ENCODE assay signal across 35 cellular contexts in the genomic region with DNA sequence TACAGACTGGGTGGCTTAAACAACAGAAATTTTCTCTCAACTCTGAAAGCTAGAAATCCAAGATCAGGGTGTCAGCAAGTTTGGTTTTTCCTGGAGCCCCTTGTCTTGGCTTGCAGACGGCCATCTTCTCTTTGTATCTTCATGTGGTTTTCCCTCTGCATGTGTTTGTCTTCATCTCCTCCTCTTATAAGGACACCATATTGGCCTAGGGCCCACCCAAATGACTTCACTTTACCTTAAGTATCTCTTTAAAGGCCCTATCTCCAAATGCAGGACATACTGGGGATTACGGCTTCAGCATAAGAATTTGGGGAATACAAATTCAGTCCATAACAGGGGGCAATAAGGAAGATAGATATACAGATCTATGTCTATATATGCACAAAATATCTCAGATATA.
"Had no signal": no experiment of that assay in that cellular context is flagged by ENCODE, and none has a peak within 500 bp of the region (broad histone marks: within the 10 kb centered on the region; RNA-seq: fewer than 3 reads in every experiment).

No MANE protein-coding gene starts in this region.

- H3K9me3 Mint-ChIP-seq: activated naive CD4-positive, alpha-beta T cell treated with anti-CD3 and anti-CD28 coated beads, Interleukin-2, amount 10 ng/mL, durations not matched to agents 7 days and 5 days; activated T-cell treated with anti-CD3 and anti-CD28 coated beads, Interleukin-2, amount 50 U/mL, for 4 hours had no signal

- H3K27ac Mint-ChIP-seq: activated B cell treated with CpG ODN at 0.5 μM for 24 hours; activated CD4-positive, alpha-beta memory T cell treated with anti-CD3 and anti-CD28 coated beads for 36 hours; activated naive CD4-positive, alpha-beta T cell treated with anti-CD3 and anti-CD28 coated beads, Interleukin-2, amount 10 ng/mL, durations not matched to agents 7 days and 5 days; activated naive CD8-positive, alpha-beta T cell; activated naive CD8-positive, alpha-beta T cell treated with anti-CD3 and anti-CD28 coated beads, Interleukin-2, amount 50 U/mL, for 24 hours; activated T-helper 1 cell treated with anti-CD3 and anti-CD28 coated beads, Interleukin-12 subunit alpha, Interleukin-12 subunit beta, Interleukin-2, Interleukin-4 antibody, amounts not matched to agents 30 ng/mL and 10 ng/mL and 1 ng/mL, durations not matched to agents 14 hours and 24 hours and 36 hours had no signal

- FAIRE-seq: bronchial epithelial cell, RCC 7860 had no signal

- DNase-seq: activated B cell treated with CpG ODN at 0.5 μM for 24 hours; activated CD4-positive, alpha-beta memory T cell treated with anti-CD3 and anti-CD28 coated beads for 36 hours; activated CD4-positive, alpha-beta T cell treated with anti-CD3 and anti-CD28 coated beads for 4 hours; activated CD4-positive, alpha-beta T cell treated with anti-CD3 and anti-CD28 coated beads, Interleukin-2, amount 50 U/mL, for 1 hour; activated CD4-positive, CD25-positive, alpha-beta regulatory T cell treated with anti-CD3 and anti-CD28 coated beads, Interleukin-2, amount 50 U/mL, for 72 hours; activated CD8-positive, alpha-beta memory T cell treated with anti-CD3 and anti-CD28 coated beads, Interleukin-2, amount 50 U/mL, for 4 hours; activated effector memory CD4-positive, alpha-beta T cell treated with Interleukin-2 at 50 U/mL for 16 hours; activated naive CD4-positive, alpha-beta T cell treated with anti-CD3 and anti-CD28 coated beads, Interleukin-2, amount 10 ng/mL, durations not matched to agents 7 days and 5 days; activated naive CD8-positive, alpha-beta T cell treated with anti-CD3 and anti-CD28 coated beads, Interleukin-2, amount 50 U/mL, for 24 hours; activated T-cell treated with anti-CD3 and anti-CD28 coated beads for 4 hours; activated T-cell treated with anti-CD3 and anti-CD28 coated beads, Interleukin-2, amount 50 U/mL, for 4 hours; anterior cingulate cortex; caudate nucleus; cerebellar nuclear complex; MM.1S; MV-4-11; NCI-H1092; NCI-H1436 treated with DMSO at 0.1 percent for 48 hours; NCI-H1694 treated with DMSO at 0.1 percent for 48 hours; NCI-H2029; NCI-H345; NCI-H524 treated with DMSO at 0.1 percent for 48 hours; PC-3; SW 1271; T-helper 1 cell; T-helper 2 cell; T-helper 9 cell had no signal

- H3K27ac ChIP-seq: RWPE1, VCaP had no signal

- H3K36me3 Mint-ChIP-seq: activated CD4-positive, alpha-beta memory T cell treated with anti-CD3 and anti-CD28 coated beads for 36 hours; activated naive CD4-positive, alpha-beta T cell treated with anti-CD3 and anti-CD28 coated beads, Interleukin-2, amount 10 ng/mL, durations not matched to agents 7 days and 5 days; activated naive CD8-positive, alpha-beta T cell; brain had no signal

- H3K4me1 Mint-ChIP-seq: activated B cell treated with CpG ODN at 0.5 μM for 24 hours; activated naive CD4-positive, alpha-beta T cell treated with anti-CD3 and anti-CD28 coated beads, Interleukin-2, amount 10 ng/mL, durations not matched to agents 7 days and 5 days; activated naive CD8-positive, alpha-beta T cell treated with anti-CD3 and anti-CD28 coated beads, Interleukin-2, amount 50 U/mL, for 24 hours had no signal

- ATAC-seq: activated naive CD8-positive, alpha-beta T cell treated with anti-CD3 and anti-CD28 coated beads, Interleukin-2, amount 50 U/mL, for 24 hours; activated T-cell treated with anti-CD3 and anti-CD28 coated beads, Interleukin-2, amount 50 U/mL, for 4 hours; PC-3; Right ventricle myocardium inferior had no signal

- H3K4me3 Mint-ChIP-seq: activated B cell treated with CpG ODN at 0.5 μM for 24 hours; activated CD4-positive, alpha-beta memory T cell treated with anti-CD3 and anti-CD28 coated beads for 36 hours; activated naive CD4-positive, alpha-beta T cell treated with anti-CD3 and anti-CD28 coated beads, Interleukin-2, amount 10 ng/mL, durations not matched to agents 7 days and 5 days; activated naive CD8-positive, alpha-beta T cell; activated naive CD8-positive, alpha-beta T cell treated with anti-CD3 and anti-CD28 coated beads, Interleukin-2, amount 50 U/mL, for 24 hours; activated T-cell treated with anti-CD3 and anti-CD28 coated beads, Interleukin-2, amount 50 U/mL, for 4 hours; activated T-helper 1 cell treated with anti-CD3 and anti-CD28 coated beads, Interleukin-12 subunit alpha, Interleukin-12 subunit beta, Interleukin-2, Interleukin-4 antibody, amounts not matched to agents 30 ng/mL and 10 ng/mL and 1 ng/mL, durations not matched to agents 14 hours and 24 hours and 36 hours; brain had no signal
